Comparison of ENCODE assay signal across 16 cellular contexts in the genomic region with DNA sequence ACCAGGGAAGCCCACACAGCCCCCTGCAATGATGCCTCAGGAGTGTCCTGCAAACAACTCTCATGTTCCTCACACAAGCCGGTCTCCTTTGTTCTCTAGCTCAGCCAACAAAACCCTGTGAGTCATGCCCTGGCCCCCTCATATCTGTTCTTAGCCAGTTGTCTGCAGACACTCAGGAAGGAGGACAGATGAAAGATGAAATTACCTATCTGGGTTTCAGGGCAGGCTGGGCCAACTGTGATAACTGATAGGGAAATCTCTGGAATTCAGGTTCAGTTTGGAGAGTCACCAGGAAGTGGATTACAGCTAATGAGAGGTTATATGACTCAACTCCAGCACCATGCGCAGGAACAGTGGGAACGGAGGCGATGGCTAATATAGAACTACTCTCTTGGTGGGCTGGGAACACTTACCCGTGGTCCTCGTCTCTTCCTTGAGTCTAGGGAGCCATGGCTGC.
DNase-seq lines count a peak whose midpoint lies in the region; ATAC-seq, FAIRE-seq and TF ChIP-seq lines count a peak whose summit lies in the region.
"Had no signal": no experiment of that assay in that cellular context is flagged by ENCODE, and none has a peak within 500 bp of the region (broad histone marks: within the 10 kb centered on the region; RNA-seq: fewer than 3 reads in every experiment).

No MANE protein-coding gene starts in this region.

- TF ChIP-seq CTCF in thyroid gland (IDR thresholded peaks at IDR 0.05), result no peak

- no peak overlapping the region for H3K27ac ChIP-seq in SJCRH30
- H3K27ac ChIP-seq in mesendoderm (ENCODE audit: low read depth, low read length), result no peak overlapping the region
- no peak overlapping the region for H3K27ac ChIP-seq in thyroid gland
- H3K27ac ChIP-seq: colonic mucosa, ovary, suprapubic skin had no signal

- H3K4me1 ChIP-seq in SJCRH30 (no peaks in the 10 kb centered on the region), mesendoderm (ENCODE audit: control insufficient read depth, low read depth, low read length) (no peaks in the 10 kb centered on the region), thyroid gland (no peaks in the 10 kb centered on the region)
- H3K4me1 ChIP-seq: colonic mucosa, suprapubic skin had no signal

- no peak overlapping the region for H2BK15ac ChIP-seq in mesendoderm (replicated peaks; ENCODE audit: low read depth)

- H3K23ac ChIP-seq in mesendoderm (ENCODE audit: low read length), result no peak overlapping the region

- peak; percentile 55 for DNase-seq in DMS53 (lab: John Stamatoyannopoulos, UW)
- DNase-seq in SJCRH30, result peak; percentile 31 to 48
- peak; percentile 69 for DNase-seq in dermis blood vessel endothelial cell
- DNase-seq in mesendoderm, result peak; percentile 72
- DNase-seq in SKM-1 (lab: John Stamatoyannopoulos, UW; ENCODE audit: unreplicated experiment), result no peak
- no peak for DNase-seq in GM19239 (ENCODE audit: insufficient read length, low spot score)
- no peak for DNase-seq in thyroid gland
- DNase-seq: activated CD4-positive, CD25-positive, alpha-beta regulatory T cell; activated CD8-positive, alpha-beta memory T cell treated with anti-CD3 and anti-CD28 coated beads, Interleukin-2, amount 50 U/mL, for 48 hours; colonic mucosa; midbrain; NCI-H1048; ovary; stimulated activated CD4-positive, alpha-beta T cell treated with anti-CD3 and anti-CD28 coated beads, Interleukin-15, amount 100 ng/mL, for 24 hours had no signal

- no peak overlapping the region for H2BK120ac ChIP-seq in mesendoderm (ENCODE audit: low read depth, low read length)

- H3K4ac ChIP-seq in mesendoderm (ENCODE audit: low read depth, low read length), result no peak overlapping the region

- H3K27me3 ChIP-seq in SJCRH30, result no peaks in the 10 kb centered on the region
- no peaks in the 10 kb centered on the region for H3K27me3 ChIP-seq in mesendoderm (ENCODE audit: insufficient read depth, low read length, poor library complexity)
- H3K27me3 ChIP-seq in thyroid gland, result no peaks in the 10 kb centered on the region
- H3K27me3 ChIP-seq: colonic mucosa, suprapubic skin had no signal

- no peak overlapping the region for H2BK5ac ChIP-seq in mesendoderm (ENCODE audit: low read length)

- no peak overlapping the region for H3K4me2 ChIP-seq in mesendoderm (ENCODE audit: low read length)

- ATAC-seq in HG02759 (IDR thresholded peaks at IDR 0.05; ENCODE audit: unreplicated experiment), result no peak

- H3K36me3 ChIP-seq in SJCRH30, result no peaks in the 10 kb centered on the region
- no peaks in the 10 kb centered on the region for H3K36me3 ChIP-seq in mesendoderm (ENCODE audit: control insufficient read depth, insufficient read depth, low read length)
- H3K36me3 ChIP-seq in thyroid gland, result no peaks in the 10 kb centered on the region
- H3K36me3 ChIP-seq: colonic mucosa, ovary, suprapubic skin had no signal

- H3K79me2 ChIP-seq in mesendoderm (ENCODE audit: control insufficient read depth, insufficient read depth, low read length), result no peaks in the 10 kb centered on the region

- intact Hi-C loops in thyroid gland (cut with DNase I), result no loop called here

- H3K9ac ChIP-seq in mesendoderm (ENCODE audit: low read length), result no peak overlapping the region

- H2AK5ac ChIP-seq in mesendoderm (ENCODE audit: low read length), result no peak overlapping the region

- H3K9me3 ChIP-seq in SJCRH30 (replicated peaks), result no peaks in the 10 kb centered on the region
- no peaks in the 10 kb centered on the region for H3K9me3 ChIP-seq in thyroid gland
- H3K9me3 ChIP-seq: colonic mucosa, ovary, suprapubic skin had no signal

- FAIRE-seq in GM19239 (lab: Jason Lieb, UNC), result no peak

- TF ChIP-seq POLR2A in thyroid gland (IDR thresholded peaks at IDR 0.05), result no peak

- H3K4me3 ChIP-seq in SJCRH30 (no peak overlapping the region), mesendoderm (ENCODE audit: low read length) (no peak overlapping the region), thyroid gland (replicated peaks in 1 of 3) (no peak overlapping the region)
- H3K4me3 ChIP-seq: colonic mucosa, ovary, suprapubic skin had no signal

- no peaks in the 10 kb centered on the region for H3K79me1 ChIP-seq in mesendoderm (ENCODE audit: low read length)

- H4K8ac ChIP-seq in mesendoderm (ENCODE audit: low read depth, low read length), result no peak overlapping the region

- H4K5ac ChIP-seq in mesendoderm (ENCODE audit: low read length), result no peak overlapping the region

- no CpG with 5 or more reads among the region's 6 CpGs for WGBS in mesendoderm (ENCODE audit: extremely low coverage, insufficient coverage, low lambda C conversion rate)
- WGBS in thyroid gland, 2 donors, result 90 to 92% methylated on average over 6 of the region's 6 CpGs

- H3K56ac ChIP-seq in mesendoderm (ENCODE audit: low read length), result no peak overlapping the region

- H3K18ac ChIP-seq in mesendoderm (ENCODE audit: low read length), result no peak overlapping the region

Comparison
In these comparisons a context has a peak if more than half of its experiments do, and no peak if none do; other contexts are left out.
1. DNase-seq: peak in DMS53 (single experiment), SJCRH30 (2 of 2), dermis blood vessel endothelial cell (single experiment) and mesendoderm (single experiment); none in SKM-1 (single experiment), GM19239 (single experiment) and thyroid gland (0 of 2).